8 cellular contexts compared by ENCODE assay signal in the genomic region with DNA sequence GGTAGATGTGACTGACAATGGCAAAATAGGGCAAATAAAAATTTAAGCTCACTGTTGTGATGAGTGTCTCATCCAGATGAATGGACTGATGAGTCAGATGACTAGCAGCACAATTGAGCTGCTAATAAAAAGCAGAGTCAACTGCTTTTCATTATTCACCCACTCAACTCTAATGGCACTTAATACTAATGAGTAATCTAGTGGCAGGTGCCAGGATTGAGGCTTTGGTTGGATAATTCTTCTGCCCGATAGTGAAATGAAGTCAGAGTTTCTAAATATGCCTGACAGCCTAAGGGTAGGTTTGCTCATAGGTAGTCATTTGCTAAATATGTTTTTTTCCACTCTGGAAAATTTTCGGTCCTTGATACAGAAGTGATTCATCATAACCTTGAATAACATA. TPM values are rescaled to one million over a fixed set of nuclear protein-coding genes. Genes with fewer than 3 reads are reported as not detected.
DNase-seq lines count a peak whose midpoint lies in the region; ATAC-seq and TF ChIP-seq lines count a peak whose summit lies in the region.

No MANE protein-coding gene starts in this region.

- no peak overlapping the region for H3K4me3 ChIP-seq in RWPE2 (ENCODE audit: severe bottlenecking)
- no peak overlapping the region for H3K4me3 ChIP-seq in smooth muscle cell

- no peak overlapping the region for H2AFZ ChIP-seq in smooth muscle cell (ENCODE audit: low read depth)

- 52% methylated on average over 2 of the region's 2 CpGs for WGBS in smooth muscle cell (ENCODE audit: low lambda C conversion rate)

- peak; percentile 81 to 87 for ATAC-seq in activated CD4-positive, CD25-positive, alpha-beta regulatory T cell treated with anti-CD3 and anti-CD28 coated beads, Interleukin-2, amount 50 U/mL, for 24 hours
- ATAC-seq in RWPE2 (ENCODE audit: low read depth) (peak; percentile 77), HG03521 (IDR thresholded peaks at IDR 0.05; ENCODE audit: unreplicated experiment) (no peak), GM21447 (IDR thresholded peaks at IDR 0.05; ENCODE audit: unreplicated experiment) (no peak)

- H4K20me1 ChIP-seq in smooth muscle cell (ENCODE audit: low read depth) = peaks cover 97% of the 10 kb centered on the region

- H3K27me3 ChIP-seq in RWPE2 (ENCODE audit: insufficient read depth, poor library complexity, severe bottlenecking) (no peaks in the 10 kb centered on the region), smooth muscle cell (ENCODE audit: low read depth) (no peaks in the 10 kb centered on the region)

- H3K4me1 ChIP-seq in RWPE2 (ENCODE audit: insufficient read depth, poor library complexity, severe bottlenecking) (peaks cover 30% of the 10 kb centered on the region), smooth muscle cell (ENCODE audit: low read depth) (no peaks in the 10 kb centered on the region)

- H3K4me2 ChIP-seq in smooth muscle cell = no peak overlapping the region

- H3K79me2 ChIP-seq in smooth muscle cell (ENCODE audit: low read depth) = peaks cover 86% of the 10 kb centered on the region

- TF ChIP-seq CTCF in RWPE2 (IDR thresholded peaks at IDR 0.05; ENCODE audit: poor library complexity, severe bottlenecking) (no peak), smooth muscle cell (IDR thresholded peaks at IDR 0.05; ENCODE audit: borderline replicate concordance, insufficient read depth, poor library complexity, severe bottlenecking) (no peak)

- DNase-seq in activated CD4-positive, CD25-positive, alpha-beta regulatory T cell treated with anti-CD3 and anti-CD28 coated beads, Interleukin-2, amount 50 U/mL, for 72 hours = no peak
- no peak for DNase-seq in RWPE2 (ENCODE audit: low spot score)
- peak; percentile 73 for DNase-seq in fibroblast of gingiva (ENCODE audit: low read depth)
- no peak for DNase-seq in smooth muscle cell (lab: John Stamatoyannopoulos, UW; ENCODE audit: unreplicated experiment)
- DNase-seq in KG1 (lab: John Stamatoyannopoulos, UW) = no peak

- H3K9ac ChIP-seq in smooth muscle cell (ENCODE audit: low read depth) = no peak overlapping the region

- peak overlapping the region; percentile 72 for H3K27ac ChIP-seq in RWPE2 (ENCODE audit: poor library complexity, severe bottlenecking)
- peak overlapping the region; percentile 83 for H3K27ac ChIP-seq in smooth muscle cell (ENCODE audit: low read depth)

- peaks cover 5% of the 10 kb centered on the region for H3F3A ChIP-seq in smooth muscle cell (ENCODE audit: low read depth)

- no peaks in the 10 kb centered on the region for H3K9me3 ChIP-seq in RWPE2 (ENCODE audit: severe bottlenecking)
- H3K9me3 ChIP-seq in smooth muscle cell (replicated peaks; ENCODE audit: low read depth) = no peaks in the 10 kb centered on the region

- H3K36me3 ChIP-seq in RWPE2 (ENCODE audit: low read depth) = peaks cover 64% of the 10 kb centered on the region
- peaks cover under 1% of the 10 kb centered on the region for H3K36me3 ChIP-seq in smooth muscle cell (ENCODE audit: low read depth)

RNA-seq across cellular contexts. Expression of a gene that starts 10.4 kb away (rescaled TPM):
- 67.4 and 79.3 TPM in 2 replicates for total RNA-seq in smooth muscle cell
- polyA plus RNA-seq in smooth muscle cell = 13.2 and 22.5 TPM in 2 replicates

RNA-seq across cellular contexts. Expression of a gene that starts 34.9 kb away (rescaled TPM):
- 0.94 and 2.6 TPM in 2 replicates for total RNA-seq in smooth muscle cell
- 0.51 and 1.1 TPM in 2 replicates for polyA plus RNA-seq in smooth muscle cell

Comparison
In these comparisons a context has a peak if more than half of its experiments do, and no peak if none do; other contexts are left out.
1. ATAC-seq: peak in activated CD4-positive, CD25-positive, alpha-beta regulatory T cell treated with anti-CD3 and anti-CD28 coated beads, Interleukin-2, amount 50 U/mL, for 24 hours (2 of 2) and RWPE2 (single experiment); none in HG03521 (single experiment) and GM21447 (single experiment).